Comparison of ENCODE assay signal across 8 cellular contexts in genomic region chr1:181423301-181423918, GRCh38. TPM values are rescaled to one million over a fixed set of nuclear protein-coding genes. Genes with fewer than 3 reads are reported as not detected.
A peak's percentile ranks its signal among the peaks of the same experiment; 100 is the strongest.
DNase-seq lines count a peak whose midpoint lies in the region; ATAC-seq lines count a peak whose summit lies in the region.

No MANE protein-coding gene starts in this region.

- in situ Hi-C loops in GM23248 (cut with MboI) = loop anchor here (25.0 kb wide), 1 partner anchor 211 kb away; no protein-coding TSS in a partner anchor

- H3K4me2 ChIP-seq in GM23248 (ENCODE audit: unreplicated experiment) = no peak overlapping the region

- no peak overlapping the region for H3K27ac ChIP-seq in GM23248

- DNase-seq in COLO668 (lab: John Stamatoyannopoulos, UW; ENCODE audit: unreplicated experiment) = peak; percentile 19
- peak; percentile 65 for DNase-seq in GM23248
- DNase-seq in NCI-H526 treated with DMSO at 0.1 percent for 48 hours (lab: John Stamatoyannopoulos, UW) = peak; percentile 23
- DNase-seq in activated gamma-delta T cell treated with anti-CD3 and anti-CD28 coated beads, Interleukin-2, amount 50 U/mL, for 16 hours (ENCODE audit: low read depth) = peak; percentile 10
- peak in 34 of 51 donors; percentile 4 to 60 (median 29) for DNase-seq in hypothalamus (lab: John Stamatoyannopoulos, UW)
- DNase-seq in stimulated activated CD4-positive, alpha-beta T cell treated with anti-CD3 and anti-CD28 coated beads, Interleukin-4, amount 100 ng/mL, for 4 hours = peak; percentile 17 to 23
- no peak for DNase-seq in GF-D8 (lab: John Stamatoyannopoulos, UW)

- no peaks in the 10 kb centered on the region for H3F3A ChIP-seq in GM23248 (ENCODE audit: insufficient read depth)

- no peaks in the 10 kb centered on the region for H3K79me2 ChIP-seq in GM23248 (ENCODE audit: insufficient read depth)

- H3K4me1 ChIP-seq in GM23248 (ENCODE audit: insufficient read depth) = no peaks in the 10 kb centered on the region

- H4K20me1 ChIP-seq in GM23248 (ENCODE audit: insufficient read depth) = no peaks in the 10 kb centered on the region

- no peak overlapping the region for H3K4me3 ChIP-seq in GM23248

- no peaks in the 10 kb centered on the region for H3K9me2 ChIP-seq in GM23248 (ENCODE audit: insufficient read depth)

- no peaks in the 10 kb centered on the region for H3K27me3 ChIP-seq in GM23248 (replicated peaks; ENCODE audit: insufficient read depth)

- 16 to 19% methylated on average over 4 of the region's 4 CpGs for WGBS in GM23248 (ENCODE audit: low coverage in 1 of 2, low lambda C conversion rate in 2 of 2, missing lambda C conversion rate in 2 of 2), 2 experiments

- no peaks in the 10 kb centered on the region for H3K9me3 ChIP-seq in GM23248 (ENCODE audit: low read depth)

- no peak for ATAC-seq in GM21526 (IDR thresholded peaks at IDR 0.05; ENCODE audit: low FRiP score, unreplicated experiment)

- no peak overlapping the region for H2AFZ ChIP-seq in GM23248

- no peaks in the 10 kb centered on the region for H3K36me3 ChIP-seq in GM23248 (ENCODE audit: low read depth)

- H3K9ac ChIP-seq in GM23248 = no peak overlapping the region

RNA-seq across cellular contexts. Expression of gene CACNA1E, which starts 59.9 kb away (rescaled TPM):
- not detected in 2 replicates for total RNA-seq in GM23248 (2014; rRNA removed; shearing (Covaris generic))
- not detected in 2 replicates for polyA plus RNA-seq in GM23248 (2016; fragmentation: Nextera tagmentation; extraction: Ambion mirVana)
